In the genomic region with DNA sequence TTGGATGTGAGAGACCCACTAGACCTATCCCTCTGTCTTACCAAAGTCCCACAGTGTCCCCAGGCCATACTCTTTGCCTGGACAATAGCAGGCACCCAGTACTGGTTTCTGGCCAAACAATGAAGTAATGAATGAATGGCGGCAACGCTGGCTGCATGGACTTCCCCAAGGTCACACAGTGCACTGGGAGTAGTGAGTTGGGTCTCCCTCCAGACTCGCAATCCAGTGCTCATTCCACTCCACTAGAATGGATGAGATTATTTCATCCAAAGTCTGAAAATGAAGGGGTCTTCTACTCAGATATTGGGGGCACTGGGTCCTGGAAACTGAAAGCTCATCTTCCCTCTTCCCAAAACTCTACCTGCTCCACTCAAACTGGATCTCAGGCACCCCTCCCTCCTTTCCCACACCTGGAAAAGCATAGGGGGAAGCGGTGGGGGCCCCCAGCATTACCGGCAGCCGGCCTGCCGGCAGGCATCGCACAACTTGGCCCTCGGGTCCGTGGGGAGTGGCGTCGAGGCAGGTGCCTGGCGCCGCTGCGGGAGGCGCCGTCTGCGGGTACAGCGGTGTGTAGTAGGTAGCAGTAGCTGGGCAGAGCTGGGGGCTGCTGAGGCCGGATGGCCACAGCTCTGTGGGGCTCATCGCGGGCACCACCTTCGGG, we compare ENCODE assay signal across 8 cellular contexts. TPM values are rescaled to one million over a fixed set of nuclear protein-coding genes. Genes with fewer than 3 reads are reported as not detected.
DNase-seq lines count a peak whose midpoint lies in the region; ATAC-seq and TF ChIP-seq lines count a peak whose summit lies in the region.

No MANE protein-coding gene starts in this region.

- no peaks in the 10 kb centered on the region for H3K9me3 ChIP-seq in mucosa of descending colon

- peak overlapping the region; percentile 87 for H3K4me3 ChIP-seq in GM08714 (ENCODE audit: low read length)
- peak overlapping the region; percentile 51 for H3K4me3 ChIP-seq in astrocyte of the cerebellum (ENCODE audit: low read depth, low read length)
- H3K4me3 ChIP-seq in mucosa of descending colon, result peak overlapping the region; percentile 36

- H3K27ac Mint-ChIP-seq in IgD-negative memory B cell, result peak overlapping the region in 2 of 3 donors; percentile 40 to 84

- no peaks in the 10 kb centered on the region for H3K36me3 Mint-ChIP-seq in IgD-negative memory B cell

- in situ Hi-C loops in astrocyte of the cerebellum (cut with HindIII; ENCODE audit: low sequenced_read_pairs), result no loop called here

- no peak for TF ChIP-seq CTCF in astrocyte of the cerebellum (IDR thresholded peaks at IDR 0.05; ENCODE audit: low read depth, low read length, missing control alignments)
- TF ChIP-seq CTCF in mucosa of descending colon (IDR thresholded peaks at IDR 0.05), result no peak

- ATAC-seq in mucosa of descending colon (peak; percentile 28), GM21786 (IDR thresholded peaks at IDR 0.05; ENCODE audit: unreplicated experiment) (no peak), HG02884 (IDR thresholded peaks at IDR 0.05; ENCODE audit: unreplicated experiment) (no peak), HG02588 (IDR thresholded peaks at IDR 0.05; ENCODE audit: unreplicated experiment) (no peak)

- H3K27me3 Mint-ChIP-seq in IgD-negative memory B cell, result no peaks in the 10 kb centered on the region

- intact Hi-C loops in mucosa of descending colon (cut with DNase I, micrococcal nuclease), result no loop called here

- DNase-seq in astrocyte of the cerebellum (ENCODE audit: low read depth), result no peak
- DNase-seq in mucosa of descending colon, result peak; percentile 47 to 75 (median 73)
- DNase-seq in UCSD-AML1 (lab: John Stamatoyannopoulos, UW; ENCODE audit: unreplicated experiment), result no peak

- H3K36me3 ChIP-seq in mucosa of descending colon (ENCODE audit: low read depth), result no peaks in the 10 kb centered on the region

- no peaks in the 10 kb centered on the region for H3K9me3 Mint-ChIP-seq in IgD-negative memory B cell

- H3K4me3 Mint-ChIP-seq in IgD-negative memory B cell, result peak overlapping the region; percentile 67 to 87 (median 80)

- H3K4me1 Mint-ChIP-seq in IgD-negative memory B cell, result peaks cover 61 to 72% (median 63%) of the 10 kb centered on the region in 3 donors

- peaks cover 62% of the 10 kb centered on the region for H3K4me1 ChIP-seq in mucosa of descending colon (ENCODE audit: low read depth)

RNA-seq across cellular contexts. Expression of a gene that starts 0.8 kb away (rescaled TPM):
- 2.2 TPM for polyA plus RNA-seq in IgD-negative memory B cell
- total RNA-seq in mucosa of descending colon, result 10 to 100 TPM in 2 of 3 donors, 1 to 10 TPM in 1; 8.6 to 18.0 (median 14.5) TPM

RNA-seq across cellular contexts. Expression of a gene that starts 29.1 kb away (rescaled TPM):
- polyA plus RNA-seq in IgD-negative memory B cell, result 74.0 TPM
- 100 to 1,000 TPM in 2 of 3 donors, 10 to 100 TPM in 1; 83.0 to 316 (median 121) TPM for total RNA-seq in mucosa of descending colon

RNA-seq across cellular contexts. Expression of a gene that starts 46.2 kb away (rescaled TPM):
- polyA plus RNA-seq in IgD-negative memory B cell, result 0.66 TPM
- 10 to 100 TPM; 31.2 to 38.8 (median 37.8) TPM for total RNA-seq in mucosa of descending colon

Comparison
In these comparisons a context has a peak if more than half of its experiments do, and no peak if none do; other contexts are left out.
1. H3K4me3 ChIP-seq: peak in every context shown above with its lines; median percentile 87 in GM08714; 51 in astrocyte of the cerebellum; 36 in mucosa of descending colon.
2. DNase-seq: peak in mucosa of descending colon (3 of 3); none in astrocyte of the cerebellum (single experiment) and UCSD-AML1 (single experiment).